Comparison of ENCODE assay signal across 18 cellular contexts in the genomic region with DNA sequence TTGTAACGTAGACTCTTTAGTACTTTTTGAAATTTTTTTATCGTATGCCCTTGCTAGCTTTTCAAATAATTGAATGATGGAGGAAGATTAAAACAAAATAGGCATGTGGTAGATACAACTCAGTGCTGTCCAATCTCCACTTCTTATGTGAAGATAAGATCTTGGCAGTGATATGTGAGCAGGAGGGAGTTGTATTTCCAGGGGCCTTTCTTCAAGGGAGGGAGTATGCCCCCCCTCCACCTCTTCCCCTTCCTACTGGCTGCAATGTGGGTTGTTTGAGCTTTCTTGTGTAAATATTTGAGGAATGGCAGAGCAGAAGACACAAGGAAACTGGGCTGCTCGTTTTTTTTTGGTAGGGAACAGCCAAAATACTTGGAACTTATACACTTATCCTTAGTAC.
"Had no signal": no experiment of that assay in that cellular context is flagged by ENCODE, and none has a peak within 500 bp of the region (broad histone marks: within the 10 kb centered on the region; RNA-seq: fewer than 3 reads in every experiment).

No MANE protein-coding gene starts in this region.

- H3K27me3 ChIP-seq: esophagus squamous epithelium, foreskin keratinocyte, pancreas, stomach had no signal

- H3K36me3 Mint-ChIP-seq: immature natural killer cell; memory B cell; natural killer cell treated with Interleukin-12 subunit alpha and Interleukin-12 subunit beta and Interleukin-15 and Interleukin-18, amount 100 ng/mL, for 72 hours had no signal

- H3K27me3 Mint-ChIP-seq: memory B cell; natural killer cell treated with Interleukin-12 subunit alpha and Interleukin-12 subunit beta and Interleukin-15 and Interleukin-18, amount 100 ng/mL, for 72 hours; progenitor cell of endocrine pancreas had no signal

- H3K36me3 ChIP-seq: esophagus squamous epithelium, left ventricle myocardium inferior, lower lobe of right lung, pancreas, stomach had no signal

- H3K4me1 ChIP-seq: esophagus squamous epithelium, left ventricle myocardium inferior, lower lobe of right lung, pancreas, stomach had no signal

- H3K9me3 ChIP-seq: esophagus squamous epithelium, left ventricle myocardium inferior, lower lobe of right lung, pancreas, stomach had no signal

- H3K27ac Mint-ChIP-seq: dendritic cell treated with granulocyte-macrophage colony-stimulating factor and Interleukin-4, amounts not matched to agents 40 ng/mL and 50 ng/mL, for 4 days; immature natural killer cell; memory B cell; natural killer cell treated with Interleukin-12 subunit alpha and Interleukin-12 subunit beta and Interleukin-15 and Interleukin-18, amount 100 ng/mL, for 72 hours; progenitor cell of endocrine pancreas had no signal

- H3K4me3 ChIP-seq: esophagus squamous epithelium, left ventricle myocardium inferior, lower lobe of right lung, pancreas, stomach had no signal

- H3K4me1 Mint-ChIP-seq: immature natural killer cell, memory B cell had no signal

- H3K9me3 Mint-ChIP-seq: dendritic cell treated with granulocyte-macrophage colony-stimulating factor and Interleukin-4, amounts not matched to agents 40 ng/mL and 50 ng/mL, for 4 days; memory B cell had no signal

- H3K4me3 Mint-ChIP-seq: dendritic cell treated with granulocyte-macrophage colony-stimulating factor and Interleukin-4, amounts not matched to agents 40 ng/mL and 50 ng/mL, for 4 days; immature natural killer cell; memory B cell; natural killer cell treated with Interleukin-12 subunit alpha and Interleukin-12 subunit beta and Interleukin-15 and Interleukin-18, amount 100 ng/mL, for 72 hours had no signal

- DNase-seq: esophagus squamous epithelium; foreskin keratinocyte; immature natural killer cell; left ventricle myocardium inferior; lower lobe of right lung; midbrain; occipital lobe; pancreas; right cardiac atrium; small intestine; stimulated activated CD4-positive, alpha-beta T cell treated with anti-CD3 and anti-CD28 coated beads, Interleukin-12 subunit alpha, Interleukin-12 subunit beta, amount 100 ng/mL, for 4 hours; stimulated activated naive CD4-positive, alpha-beta T cell; stomach; substantia nigra had no signal

- ATAC-seq: foreskin keratinocyte; lower lobe of right lung; natural killer cell treated with Interleukin-12 subunit alpha and Interleukin-12 subunit beta and Interleukin-15 and Interleukin-18, amount 100 ng/mL, for 72 hours; pancreas; right cardiac atrium had no signal

- H3K27ac ChIP-seq: esophagus squamous epithelium, foreskin keratinocyte, left ventricle myocardium inferior, lower lobe of right lung, pancreas, stomach had no signal
